Comparison of ENCODE assay signal across 24 cellular contexts in genomic region chr1:52080014-52080415, GRCh38. TPM values are rescaled to one million over a fixed set of nuclear protein-coding genes. Genes with fewer than 3 reads are reported as not detected.
DNase-seq lines count a peak whose midpoint lies in the region; ATAC-seq, FAIRE-seq and TF ChIP-seq lines count a peak whose summit lies in the region.
"Had no signal": no experiment of that assay in that cellular context is flagged by ENCODE, and none has a peak within 500 bp of the region (broad histone marks: within the 10 kb centered on the region; RNA-seq: fewer than 3 reads in every experiment).

No MANE protein-coding gene starts in this region.

- no peaks in the 10 kb centered on the region for H3K9me3 ChIP-seq in liver (ENCODE audit: control insufficient read depth in 4 of 4, low read length in 3 of 4)
- H3K9me3 ChIP-seq: Peyer's patch had no signal

- peak overlapping the region; percentile 24 for H3K27ac Mint-ChIP-seq in activated T-cell treated with anti-CD3 and anti-CD28 coated beads, Interleukin-2, amount 50 U/mL, for 24 hours
- peak overlapping the region; percentile 84; the same call in 1 of the 2 replicates for H3K27ac Mint-ChIP-seq in WTC11
- H3K27ac Mint-ChIP-seq in stimulated activated effector memory CD8-positive, alpha-beta T cell treated with anti-CD3 and anti-CD28 coated beads, Interleukin-12 subunit alpha, Interleukin-12 subunit beta, amount 100 ng/mL, for 72 hours = peak overlapping the region; percentile 34
- H3K27ac Mint-ChIP-seq: B cell had no signal

- TF ChIP-seq CTCF in WTC11 (IDR thresholded peaks at IDR 0.05) (no peak), liver (IDR thresholded peaks at IDR 0.05; ENCODE audit: low read depth, low read length, missing input control) (no peak)

- no peaks in the 10 kb centered on the region for H3K27me3 Mint-ChIP-seq in activated T-cell treated with anti-CD3 and anti-CD28 coated beads, Interleukin-2, amount 50 U/mL, for 24 hours
- H3K27me3 Mint-ChIP-seq in activated T-cell treated with anti-CD3 and anti-CD28 coated beads, Interleukin-2, amount 50 U/mL, for 4 hours (ENCODE audit: low read depth) = no peaks in the 10 kb centered on the region
- no peaks in the 10 kb centered on the region for H3K27me3 Mint-ChIP-seq in WTC11 (ENCODE audit: low read depth)
- H3K27me3 Mint-ChIP-seq: B cell had no signal

- 47% methylated on average over 3 of the region's 3 CpGs for WGBS in liver

- peaks cover 10% of the 10 kb centered on the region for H3K4me1 Mint-ChIP-seq in activated T-cell treated with anti-CD3 and anti-CD28 coated beads, Interleukin-2, amount 50 U/mL, for 24 hours (ENCODE audit: low read depth)
- no peaks in the 10 kb centered on the region for H3K4me1 Mint-ChIP-seq in activated T-cell treated with anti-CD3 and anti-CD28 coated beads, Interleukin-2, amount 50 U/mL, for 4 hours (ENCODE audit: low read depth)
- H3K4me1 Mint-ChIP-seq in WTC11 = no peaks in the 10 kb centered on the region; the same call in 1 of the 2 replicates
- no peaks in the 10 kb centered on the region for H3K4me1 Mint-ChIP-seq in stimulated activated effector memory CD8-positive, alpha-beta T cell treated with anti-CD3 and anti-CD28 coated beads, Interleukin-12 subunit alpha, Interleukin-12 subunit beta, amount 100 ng/mL, for 72 hours

- no peak overlapping the region for H3K4me3 ChIP-seq in liver (ENCODE audit: low read depth in 1 of 3, low read length in 3 of 3)
- H3K4me3 ChIP-seq: GM23248, Peyer's patch had no signal

- no peaks in the 10 kb centered on the region for H3K27me3 ChIP-seq in liver (ENCODE audit: control insufficient read depth in 4 of 4, insufficient read depth in 4 of 4, low read length in 3 of 4)
- H3K27me3 ChIP-seq: Peyer's patch had no signal

- no peak for FAIRE-seq in urothelium cell line (lab: Jason Lieb, UNC)
- FAIRE-seq: HTR-8/SVneo had no signal

- no peak for TF ChIP-seq RAD21 in liver (IDR thresholded peaks at IDR 0.05)

- ATAC-seq in activated T-cell treated with anti-CD3 and anti-CD28 coated beads, Interleukin-2, amount 50 U/mL, for 4 hours = no peak
- ATAC-seq in WTC11 = no peak
- no peak for ATAC-seq in stimulated activated effector memory CD8-positive, alpha-beta T cell treated with anti-CD3 and anti-CD28 coated beads, Interleukin-12 subunit alpha, Interleukin-12 subunit beta, amount 100 ng/mL, for 72 hours
- no peak for ATAC-seq in HG02759 (IDR thresholded peaks at IDR 0.05; ENCODE audit: unreplicated experiment)
- ATAC-seq: HCT116, SK-N-SH treated with all-trans-retinoic acid at 6 μM for 48 hours had no signal

- H3K4me1 ChIP-seq in liver (ENCODE audit: control insufficient read depth in 4 of 4, insufficient read depth in 4 of 4, low read length in 3 of 4) = no peaks in the 10 kb centered on the region
- H3K4me1 ChIP-seq: Peyer's patch had no signal

- no peaks in the 10 kb centered on the region for H3K9me3 Mint-ChIP-seq in activated T-cell treated with anti-CD3 and anti-CD28 coated beads, Interleukin-2, amount 50 U/mL, for 24 hours
- H3K9me3 Mint-ChIP-seq in activated T-cell treated with anti-CD3 and anti-CD28 coated beads, Interleukin-2, amount 50 U/mL, for 4 hours = no peaks in the 10 kb centered on the region
- H3K9me3 Mint-ChIP-seq in WTC11 = no peaks in the 10 kb centered on the region
- no peaks in the 10 kb centered on the region for H3K9me3 Mint-ChIP-seq in stimulated activated effector memory CD8-positive, alpha-beta T cell treated with anti-CD3 and anti-CD28 coated beads, Interleukin-12 subunit alpha, Interleukin-12 subunit beta, amount 100 ng/mL, for 72 hours

- DNase-seq in activated T-cell treated with anti-CD3 and anti-CD28 coated beads, Interleukin-2, amount 50 U/mL, for 24 hours = no peak
- DNase-seq in activated T-cell treated with anti-CD3 and anti-CD28 coated beads, Interleukin-2, amount 50 U/mL, for 4 hours = no peak
- no peak for DNase-seq in WTC11 (ENCODE audit: low spot score)
- no peak for DNase-seq in stimulated activated effector memory CD8-positive, alpha-beta T cell treated with anti-CD3 and anti-CD28 coated beads, Interleukin-12 subunit alpha, Interleukin-12 subunit beta, amount 100 ng/mL, for 72 hours (ENCODE audit: low spot score in 2 of 2)
- no peak for DNase-seq in RKO (ENCODE audit: low spot score)
- DNase-seq in urothelium cell line (ENCODE audit: low spot score) = no peak
- DNase-seq: COR-L47; DMS153; GF-D8; GM23248; NCI-H1105; NCI-H1694; NCI-H2081 treated with DMSO at 0.1 percent for 48 hours; NCI-H748 treated with DMSO at 0.1 percent for 48 hours; NK-92 treated with Interleukin-12 subunit alpha and Interleukin-12 subunit beta, amount 100 ng/mL, for 24 hours; Peyer's patch; Right ventricle myocardium superior had no signal

- H3K4me3 Mint-ChIP-seq in activated T-cell treated with anti-CD3 and anti-CD28 coated beads, Interleukin-2, amount 50 U/mL, for 24 hours = no peak overlapping the region
- no peak overlapping the region for H3K4me3 Mint-ChIP-seq in activated T-cell treated with anti-CD3 and anti-CD28 coated beads, Interleukin-2, amount 50 U/mL, for 4 hours
- H3K4me3 Mint-ChIP-seq in WTC11 = no peak overlapping the region
- H3K4me3 Mint-ChIP-seq in stimulated activated effector memory CD8-positive, alpha-beta T cell treated with anti-CD3 and anti-CD28 coated beads, Interleukin-12 subunit alpha, Interleukin-12 subunit beta, amount 100 ng/mL, for 72 hours = no peak overlapping the region
- H3K4me3 Mint-ChIP-seq: B cell had no signal

- CTCF ChIA-PET in WTC11 (lab: Charles Lee) = interaction anchor here (0.7 kb wide), 1 partner anchor 269 kb away, joined by 3 read pairs; no protein-coding TSS in a partner anchor

- peaks cover 62% of the 10 kb centered on the region for H3K36me3 Mint-ChIP-seq in activated T-cell treated with anti-CD3 and anti-CD28 coated beads, Interleukin-2, amount 50 U/mL, for 24 hours (ENCODE audit: low read depth)
- peaks cover 9% of the 10 kb centered on the region for H3K36me3 Mint-ChIP-seq in activated T-cell treated with anti-CD3 and anti-CD28 coated beads, Interleukin-2, amount 50 U/mL, for 4 hours (ENCODE audit: insufficient read depth)
- H3K36me3 Mint-ChIP-seq in WTC11 = peaks cover 31% of the 10 kb centered on the region
- H3K36me3 Mint-ChIP-seq in stimulated activated effector memory CD8-positive, alpha-beta T cell treated with anti-CD3 and anti-CD28 coated beads, Interleukin-12 subunit alpha, Interleukin-12 subunit beta, amount 100 ng/mL, for 72 hours = peaks cover 64% of the 10 kb centered on the region

- POLR2A ChIA-PET in WTC11 (lab: Charles Lee) = no interaction called here

- no peak overlapping the region for H3K9ac ChIP-seq in liver (ENCODE audit: low read depth in 1 of 2, low read length in 2 of 2)
- H3K9ac ChIP-seq: GM23248 had no signal

- H3K36me3 ChIP-seq in liver (ENCODE audit: control insufficient read depth in 4 of 4, insufficient read depth in 3 of 4, low read depth in 1 of 4, low read length in 3 of 4) = peaks cover 0 to 12% (median 3%) of the 10 kb centered on the region in 4 donors

- H3K27ac ChIP-seq in liver (ENCODE audit: low read depth in 1 of 2, low read length in 2 of 2) = no peak overlapping the region
- H3K27ac ChIP-seq: GM23248, HL-60 had no signal

TF ChIP-seq in WTC11, 78 proteins besides CTCF, POLR2A, EP300 and RAD21 (continues in another document):
- TF ChIP-seq JUN (CRISPR knock-in tag; IDR thresholded peaks at IDR 0.05) (no peak), NFYB (CRISPR knock-in tag; conservative IDR thresholded peaks at IDR 0.05; ENCODE audit: low read depth) (no peak), ETV6 (CRISPR knock-in tag; IDR thresholded peaks at IDR 0.05) (no peak)

TF ChIP-seq in liver, 16 proteins besides CTCF, POLR2A, EP300 and RAD21:
- no peak for TF ChIP-seq JUND (IDR thresholded peaks at IDR 0.05)
- TF ChIP-seq HNF4G (IDR thresholded peaks at IDR 0.05) = peak; percentile 40
- TF ChIP-seq FOXA1 (IDR thresholded peaks at IDR 0.05) = no peak
- no peak for TF ChIP-seq MAX (IDR thresholded peaks at IDR 0.05)
- TF ChIP-seq RXRA (IDR thresholded peaks at IDR 0.05) = peak; percentile 8 to 21
- TF ChIP-seq HNF4A (conservative IDR thresholded peaks at IDR 0.05) = peak; percentile 63 to 72
- no peak for TF ChIP-seq TAF1 (conservative IDR thresholded peaks at IDR 0.05)
- no peak for TF ChIP-seq YY1 (IDR thresholded peaks at IDR 0.05)
- no peak for TF ChIP-seq NR2F2 (IDR thresholded peaks at IDR 0.05)

RNA-seq across cellular contexts. Expression of gene BTF3L4, which starts 23.9 kb away (rescaled TPM):
- total RNA-seq in activated T-cell treated with anti-CD3 and anti-CD28 coated beads, Interleukin-2, amount 50 U/mL, for 4 hours = 10 to 100 TPM; 48.9 to 52.7 (median 51.4) TPM
- 74.7 to 89.4 TPM (median 79.0 TPM) in 3 replicates for total RNA-seq in WTC11 (2021)
- total RNA-seq in liver = 10 to 100 TPM; 17.2 to 19.7 TPM
- polyA plus RNA-seq in liver = 10 to 100 TPM; 13.4 to 33.3 TPM

RNA-seq across cellular contexts. Expression of gene TXNDC12, which starts 25.0 kb away (rescaled TPM):
- 10 to 100 TPM; 27.2 to 34.8 (median 32.1) TPM for total RNA-seq in activated T-cell treated with anti-CD3 and anti-CD28 coated beads, Interleukin-2, amount 50 U/mL, for 4 hours
- 80.6 to 89.2 TPM (median 80.9 TPM) in 3 replicates for total RNA-seq in WTC11 (2021)
- 10 to 100 TPM; 17.5 to 22.3 TPM for total RNA-seq in liver
- polyA plus RNA-seq in liver = 10 to 100 TPM; 19.1 to 35.8 TPM

RNA-seq across cellular contexts. Expression of gene KTI12, which starts 46.4 kb away (rescaled TPM):
- total RNA-seq in activated T-cell treated with anti-CD3 and anti-CD28 coated beads, Interleukin-2, amount 50 U/mL, for 4 hours = 10 to 100 TPM; 26.4 to 27.1 (median 27.1) TPM
- total RNA-seq in WTC11 (2021) = 9.4 to 10.1 TPM (median 9.9 TPM) in 3 replicates
- total RNA-seq in liver = 1 to 10 TPM; 6.0 to 7.7 TPM
- 1 to 10 TPM; 4.1 to 5.5 TPM for polyA plus RNA-seq in liver

Comparison
In these comparisons a context has a peak if more than half of its experiments do, and no peak if none do; other contexts are left out.
1. H3K27ac Mint-ChIP-seq: peak in every context shown above with its lines; median percentile 84 in WTC11; 34 in stimulated activated effector memory CD8-positive, alpha-beta T cell treated with anti-CD3 and anti-CD28 coated beads, Interleukin-12 subunit alpha, Interleukin-12 subunit beta, amount 100 ng/mL, for 72 hours; 24 in activated T-cell treated with anti-CD3 and anti-CD28 coated beads, Interleukin-2, amount 50 U/mL, for 24 hours.